In the genomic region with DNA sequence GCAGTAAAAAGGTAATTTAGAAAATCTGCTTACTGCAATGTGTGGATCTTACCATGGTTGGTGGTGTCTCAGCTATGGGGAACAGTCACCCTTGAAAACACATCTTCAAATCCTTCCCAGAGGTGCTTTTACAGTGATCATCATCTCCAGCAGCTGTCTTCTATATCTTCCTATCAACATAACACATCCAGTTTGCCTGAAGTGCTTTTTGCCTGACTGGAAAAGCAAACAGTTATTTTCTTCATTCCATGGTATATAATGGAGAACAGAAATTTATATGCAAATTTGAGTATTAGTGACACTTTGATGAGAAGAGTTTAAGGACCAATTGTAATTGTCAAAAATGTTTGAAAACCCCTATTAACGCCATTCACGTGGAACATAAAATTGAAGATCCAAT, we compare ENCODE assay signal across 17 cellular contexts.
"Had no signal": no experiment of that assay in that cellular context is flagged by ENCODE, and none has a peak within 500 bp of the region (broad histone marks: within the 10 kb centered on the region; RNA-seq: fewer than 3 reads in every experiment).

No MANE protein-coding gene starts in this region.

- ATAC-seq: T-helper 17 cell had no signal

- H3K4me1 Mint-ChIP-seq: T-helper 17 cell had no signal

- H3K27me3 Mint-ChIP-seq: T-helper 17 cell had no signal

- DNase-seq: KBM-7, MV-4-11, NCI-H1048, NCI-H1105, NCI-H1436 treated with DMSO at 0.1 percent for 48 hours, NCI-H1694, NCI-H187 treated with DMSO at 0.1 percent for 48 hours, NCI-H2029 treated with DMSO at 0.1 percent for 48 hours, NCI-H2171, NCI-H226, NCI-H526, Right ventricle myocardium superior, RPMI8226, SIG-M5, T-helper 1 cell, T-helper 17 cell had no signal

- H3K27ac Mint-ChIP-seq: T-helper 17 cell had no signal

- FAIRE-seq: RCC 7860 had no signal

- H3K4me3 Mint-ChIP-seq: T-helper 17 cell had no signal
